In the genomic region with DNA sequence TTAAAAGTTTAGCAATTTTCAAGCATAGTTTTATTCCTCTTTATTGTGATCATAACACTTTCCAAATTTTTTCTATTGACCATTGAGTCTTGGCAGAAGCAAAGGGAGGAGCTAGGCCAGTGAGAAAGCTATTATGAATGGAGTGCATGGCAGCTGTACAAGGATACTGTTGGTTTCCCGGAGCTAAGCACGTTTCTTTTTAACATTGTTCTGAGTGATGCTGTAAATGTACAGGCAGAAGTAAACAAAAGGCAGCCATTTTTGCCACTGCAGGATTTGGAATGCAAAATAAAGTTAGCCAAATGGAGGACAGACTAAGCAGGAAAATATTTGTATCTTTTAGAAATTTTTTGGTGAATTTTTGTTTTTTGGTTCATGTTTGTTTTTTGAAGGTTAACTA, we compare ENCODE assay signal across 8 cellular contexts. TPM values are rescaled to one million over a fixed set of nuclear protein-coding genes. Genes with fewer than 3 reads are reported as not detected.
DNase-seq lines count a peak whose midpoint lies in the region; FAIRE-seq and TF ChIP-seq lines count a peak whose summit lies in the region.

No MANE protein-coding gene starts in this region.

- peaks cover 11% of the 10 kb centered on the region for H3K79me1 ChIP-seq in mesenchymal stem cell (replicated peaks; ENCODE audit: low read length, poor library complexity, severe bottlenecking)

- H2AFZ ChIP-seq in mesenchymal stem cell (ENCODE audit: low read depth, low read length), result no peak overlapping the region

- no peak for TF ChIP-seq POLR2A in GM12891 (IDR thresholded peaks at IDR 0.05; ENCODE audit: low read depth, low read length)

- no peak overlapping the region for H3K14ac ChIP-seq in mesenchymal stem cell (ENCODE audit: low read length in 2 of 2)

- no peak overlapping the region for H4K8ac ChIP-seq in mesenchymal stem cell (ENCODE audit: low read length)

- H3K23ac ChIP-seq in mesenchymal stem cell (ENCODE audit: low read length in 2 of 2), result no peak overlapping the region

- H3K27ac ChIP-seq in brain microvascular endothelial cell (no peak overlapping the region), mesenchymal stem cell (ENCODE audit: low read length, poor library complexity, severe bottlenecking) (no peak overlapping the region)

- FAIRE-seq in GM12891 (lab: Jason Lieb, UNC), result no peak

- no peaks in the 10 kb centered on the region for H3K27me3 ChIP-seq in brain microvascular endothelial cell (replicated peaks)
- H3K27me3 ChIP-seq in mesenchymal stem cell (ENCODE audit: control insufficient read depth in 1 of 2, insufficient read depth in 1 of 2, low read length in 2 of 2), result no peaks in the 10 kb centered on the region

- H2AK5ac ChIP-seq in mesenchymal stem cell (ENCODE audit: low read length, severe bottlenecking), result no peak overlapping the region

- TF ChIP-seq CTCF in brain microvascular endothelial cell (IDR thresholded peaks at IDR 0.05; ENCODE audit: low read depth, low read length, missing control alignments), result no peak

- no peak overlapping the region for H2BK15ac ChIP-seq in mesenchymal stem cell (ENCODE audit: low read depth, poor library complexity, severe bottlenecking)

- no peaks in the 10 kb centered on the region for H3K4me1 ChIP-seq in mesenchymal stem cell (ENCODE audit: control insufficient read depth, insufficient read depth, low read depth, low read length)

- H2BK12ac ChIP-seq in mesenchymal stem cell (ENCODE audit: low read length in 2 of 2), result no peak overlapping the region

- H3K4me3 ChIP-seq in brain microvascular endothelial cell (ENCODE audit: low read depth, low read length) (no peak overlapping the region), mesenchymal stem cell (ENCODE audit: insufficient read depth in 1 of 2, low read depth in 1 of 2, low read length in 2 of 2) (no peak overlapping the region)

- WGBS in mesenchymal stem cell, result 7% methylated on average over 2 of the region's 2 CpGs

- H3K9me3 ChIP-seq in mesenchymal stem cell (ENCODE audit: control insufficient read depth, low read length), result no peaks in the 10 kb centered on the region

- H4K91ac ChIP-seq in mesenchymal stem cell (ENCODE audit: low read length), result no peak overlapping the region

- no peak overlapping the region for H3K4me2 ChIP-seq in mesenchymal stem cell (ENCODE audit: low read length, poor library complexity, severe bottlenecking)

- no peak overlapping the region for H2BK5ac ChIP-seq in mesenchymal stem cell (ENCODE audit: low read depth, low read length, poor library complexity, severe bottlenecking)

- no peak overlapping the region for H3K18ac ChIP-seq in mesenchymal stem cell (ENCODE audit: low read depth in 1 of 2, low read length in 2 of 2)

- H3K4ac ChIP-seq in mesenchymal stem cell (ENCODE audit: low read depth in 1 of 2, low read length in 2 of 2), result no peak overlapping the region

- no peak overlapping the region for H2BK120ac ChIP-seq in mesenchymal stem cell (ENCODE audit: low read depth, low read length)

- H3K9ac ChIP-seq in mesenchymal stem cell (ENCODE audit: low read length), result peak overlapping the region; percentile 57

- in situ Hi-C loops in brain microvascular endothelial cell (cut with HindIII; ENCODE audit: low pct_ligation_motif_present, low sequenced_read_pairs), result no loop called here

- peak; percentile 15 for DNase-seq in COR-L47 (lab: John Stamatoyannopoulos, UW)
- DNase-seq in NCI-H2029 treated with DMSO at 0.1 percent for 48 hours (lab: John Stamatoyannopoulos, UW), result peak; percentile 82
- peak; percentile 5 for DNase-seq in brain microvascular endothelial cell
- DNase-seq in mesenchymal stem cell, result peak; percentile 67
- DNase-seq in activated effector memory CD4-positive, alpha-beta T cell treated with anti-CD3 and anti-CD28 coated beads, Interleukin-2, amount 50 U/mL, for 16 hours, result no peak
- no peak for DNase-seq in GM12891 (ENCODE audit: insufficient read length, low spot score)
- no peak for DNase-seq in mesenteric fat pad (ENCODE audit: low spot score)
- no peak for DNase-seq in activated CD4-positive, alpha-beta T cell treated with anti-CD3 and anti-CD28 coated beads, Interleukin-2, amount 50 U/mL, for 48 hours

- H3K36me3 ChIP-seq in brain microvascular endothelial cell (replicated peaks), result no peaks in the 10 kb centered on the region
- H3K36me3 ChIP-seq in mesenchymal stem cell (ENCODE audit: control insufficient read depth in 1 of 2, insufficient read depth in 2 of 2, low read depth in 1 of 2, low read length in 2 of 2), result peaks cover 0 to 3% of the 10 kb centered on the region in 2 experiments

TF ChIP-seq in GM12891, 5 proteins besides CTCF, POLR2A, EP300 and RAD21:
- no peak for TF ChIP-seq POLR2AphosphoS5 (IDR thresholded peaks at IDR 0.05; ENCODE audit: low read depth, low read length)
- no peak for TF ChIP-seq TAF1 (IDR thresholded peaks at IDR 0.05; ENCODE audit: low read depth, low read length)

RNA-seq across cellular contexts. Expression of a gene that starts 16.2 kb away (rescaled TPM):
- 14.9 TPM for polyA plus RNA-seq in mesenchymal stem cell (2013, experiment 1 of 2)
- polyA plus RNA-seq in mesenchymal stem cell (2013, experiment 2 of 2), result 14.8 TPM
- 4.4 TPM for polyA plus RNA-seq in GM12891 (2012; ENCODE audit: low read depth, missing spikeins)
- total RNA-seq in mesenteric fat pad, result 30.4 TPM

RNA-seq across cellular contexts. Expression of a gene that starts 37.0 kb away (rescaled TPM):
- polyA plus RNA-seq in mesenchymal stem cell (2013, experiment 1 of 2), result not detected
- polyA plus RNA-seq in mesenchymal stem cell (2013, experiment 2 of 2), result not detected
- polyA plus RNA-seq in GM12891 (2012; ENCODE audit: low read depth, missing spikeins), result not detected
- not detected for total RNA-seq in mesenteric fat pad

RNA-seq across cellular contexts. Expression of a gene that starts 53.8 kb away (rescaled TPM):
- 3.9 TPM for polyA plus RNA-seq in mesenchymal stem cell (2013, experiment 1 of 2)
- polyA plus RNA-seq in mesenchymal stem cell (2013, experiment 2 of 2), result 3.9 TPM
- polyA plus RNA-seq in GM12891 (2012; ENCODE audit: low read depth, missing spikeins), result 8.2 TPM
- total RNA-seq in mesenteric fat pad, result 16.3 TPM

Comparison
In these comparisons a context has a peak if more than half of its experiments do, and no peak if none do; other contexts are left out.
1. DNase-seq: peak in COR-L47 (single experiment), NCI-H2029 treated with DMSO at 0.1 percent for 48 hours (single experiment), brain microvascular endothelial cell (single experiment) and mesenchymal stem cell (single experiment); none in activated effector memory CD4-positive, alpha-beta T cell treated with anti-CD3 and anti-CD28 coated beads, Interleukin-2, amount 50 U/mL, for 16 hours (single experiment), GM12891 (single experiment), mesenteric fat pad (single experiment) and activated CD4-positive, alpha-beta T cell treated with anti-CD3 and anti-CD28 coated beads, Interleukin-2, amount 50 U/mL, for 48 hours (0 of 2).